In genomic region chr2:120944575-120944974, GRCh38 we compare ENCODE assay signal across 26 cellular contexts.
"Had no signal": no experiment of that assay in that cellular context is flagged by ENCODE, and none has a peak within 500 bp of the region (broad histone marks: within the 10 kb centered on the region; RNA-seq: fewer than 3 reads in every experiment).

No MANE protein-coding gene starts in this region.

- H2AFZ ChIP-seq: hepatocyte had no signal

- H3K4me1 ChIP-seq: spleen, thyroid gland, transverse colon, upper lobe of left lung had no signal

- H3K27me3 ChIP-seq: hepatocyte, pancreas, sigmoid colon, spleen, stomach, testis, thyroid gland, upper lobe of left lung had no signal

- H3K27ac Mint-ChIP-seq: mesothelial cell of epicardium; naive B cell; natural killer cell; nephron progenitor cell; stimulated activated naive B cell treated with anti-CD40 and anti-IgM and Interleukin-4, amounts not matched to agents 10 μg/mL and 1 μg/mL and 100 μg/mL, for 72 hours had no signal

- H3K27ac ChIP-seq: hepatocyte, left ventricle myocardium inferior, pancreas, prostate gland, sigmoid colon, spleen, stomach, testis, thyroid gland, transverse colon, upper lobe of left lung had no signal

- H3K4me1 Mint-ChIP-seq: naive B cell, natural killer cell had no signal

- H3K4me3 Mint-ChIP-seq: mesothelial cell of epicardium; naive B cell; natural killer cell; nephron progenitor cell; stimulated activated naive B cell treated with anti-CD40 and anti-IgM and Interleukin-4, amounts not matched to agents 10 μg/mL and 1 μg/mL and 100 μg/mL, for 72 hours had no signal

- FAIRE-seq: pancreas, small intestine had no signal

- H3K9me3 Mint-ChIP-seq: mesothelial cell of epicardium, natural killer cell had no signal

- DNase-seq: islet precursor cell; left ventricle myocardium inferior; mesendoderm; naive B cell; natural killer cell; nephron progenitor cell; posterior cingulate gyrus; retina; sigmoid colon; small intestine; spleen; stimulated activated CD4-positive, alpha-beta T cell treated with anti-CD3 and anti-CD28 coated beads, Interleukin-1b, Interleukin-23, amount 100 ng/mL, for 48 hours; stimulated activated CD4-positive, alpha-beta T cell treated with anti-CD3 and anti-CD28 coated beads, Interleukin-4, amount 100 ng/mL, for 1 hour; stimulated activated naive B cell treated with anti-CD40 and anti-IgM and Interleukin-4, amounts not matched to agents 10 μg/mL and 1 μg/mL and 100 μg/mL, for 72 hours; stimulated activated naive CD8-positive, alpha-beta T cell treated with anti-CD3 and anti-CD28 coated beads, Interleukin-15, Interleukin-2, amounts not matched to agents 100 U/mL and 50 U/mL, for 24 hours; stomach; testis; thyroid gland; transverse colon; upper lobe of left lung had no signal

- H3K36me3 ChIP-seq: left ventricle myocardium inferior, pancreas, prostate gland, sigmoid colon, spleen, stomach, thyroid gland, transverse colon, upper lobe of left lung had no signal

- H3K4me3 ChIP-seq: hepatocyte, left ventricle myocardium inferior, lung, pancreas, prostate gland, sigmoid colon, spleen, stomach, testis, thyroid gland, transverse colon, upper lobe of left lung had no signal

- ATAC-seq: natural killer cell; pancreas; right cardiac atrium; stimulated activated naive B cell treated with anti-CD40 and anti-IgM and Interleukin-4, amounts not matched to agents 10 μg/mL and 1 μg/mL and 100 μg/mL, for 72 hours; stimulated activated naive CD8-positive, alpha-beta T cell treated with anti-CD3 and anti-CD28 coated beads, Interleukin-15, Interleukin-2, amounts not matched to agents 100 U/mL and 50 U/mL, for 24 hours had no signal

- H3K9me3 ChIP-seq: left ventricle myocardium inferior, pancreas, prostate gland, sigmoid colon, spleen, stomach, testis, thyroid gland, transverse colon, upper lobe of left lung had no signal

- H3K4me2 ChIP-seq: hepatocyte had no signal

- H3K36me3 Mint-ChIP-seq: naive B cell; natural killer cell; stimulated activated naive B cell treated with anti-CD40 and anti-IgM and Interleukin-4, amounts not matched to agents 10 μg/mL and 1 μg/mL and 100 μg/mL, for 72 hours had no signal
